Comparison of ENCODE assay signal across 8 cellular contexts in genomic region chr2:27428213-27428977, GRCh38. TPM values are rescaled to one million over a fixed set of nuclear protein-coding genes. Genes with fewer than 3 reads are reported as not detected.
DNase-seq lines count a peak whose midpoint lies in the region; ATAC-seq and TF ChIP-seq lines count a peak whose summit lies in the region.

Gene NRBP1, plus strand, starts transcription at chr2:27428631. Its CDS starts 4,643 bp downstream, at chr2:27433274.

- TF ChIP-seq CTCF in kidney epithelial cell (IDR thresholded peaks at IDR 0.05; ENCODE audit: insufficient read depth, low read length, poor library complexity, severe bottlenecking), result no peak

- peak within 1 kb of the TSS; percentile 60 for H3K4me3 ChIP-seq in kidney epithelial cell (ENCODE audit: low read depth, low read length)

- ATAC-seq in HG03378 (IDR thresholded peaks at IDR 0.05; ENCODE audit: unreplicated experiment), result peak; percentile 77

- H3K27me3 ChIP-seq in kidney epithelial cell (ENCODE audit: control insufficient read depth, insufficient read depth, low read length), result no peaks in the 10 kb centered on the region

- H3K36me3 ChIP-seq in kidney epithelial cell (ENCODE audit: control insufficient read depth, insufficient read depth, low read length), result no peaks in the 10 kb centered on the region

- peak; percentile 95 for DNase-seq in Ammon's horn (ENCODE audit: low spot score)
- peak; percentile 84 for DNase-seq in NCI-H510A treated with DMSO at 0.1 percent for 48 hours (lab: John Stamatoyannopoulos, UW)
- DNase-seq in activated CD4-positive, alpha-beta T cell treated with anti-CD3 and anti-CD28 coated beads for 24 hours (ENCODE audit: low read depth in 2 of 2), result peak; percentile 88 to 89
- peak; percentile 97 for DNase-seq in cerebellum (ENCODE audit: low spot score)
- no peak for DNase-seq in kidney epithelial cell (ENCODE audit: low read depth)
- DNase-seq in stimulated activated CD4-positive, alpha-beta T cell treated with anti-CD3 and anti-CD28 coated beads, Interleukin-15, amount 100 ng/mL, for 24 hours, result peak; percentile 96

- TF ChIP-seq POLR2A in GM19099 (IDR thresholded peaks at IDR 0.05; ENCODE audit: extremely low read depth, insufficient read length, low read depth), result peak; percentile 93

RNA-seq across cellular contexts. Expression of gene NRBP1, which starts in this region (rescaled TPM):
- total RNA-seq in cerebellum (65.9 TPM), kidney epithelial cell (105 TPM in 2 replicates)
